Comparison of ENCODE assay signal across 15 cellular contexts in the genomic region with DNA sequence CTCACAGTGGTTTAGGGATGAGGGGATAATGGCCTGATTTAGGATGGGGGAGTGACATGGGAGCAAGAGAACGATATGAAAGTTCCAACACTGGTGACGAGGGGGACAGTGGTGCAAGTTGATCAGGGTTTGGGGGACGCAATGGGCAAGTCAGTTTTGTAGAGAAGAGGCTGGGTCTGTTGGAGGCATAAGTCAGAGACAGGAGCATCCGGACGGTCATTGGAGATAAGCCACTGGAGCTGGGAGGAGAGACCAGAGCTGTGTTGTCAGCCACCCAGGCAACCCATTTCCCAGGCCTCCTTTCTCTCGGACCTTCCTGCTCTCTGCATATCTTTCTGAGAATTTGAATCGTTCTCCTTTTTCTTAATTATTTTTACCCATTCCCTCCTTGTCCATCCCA. TPM values are rescaled to one million over a fixed set of nuclear protein-coding genes. Genes with fewer than 3 reads are reported as not detected.
"Had no signal": no experiment of that assay in that cellular context is flagged by ENCODE, and none has a peak within 500 bp of the region (broad histone marks: within the 10 kb centered on the region; RNA-seq: fewer than 3 reads in every experiment).

No MANE protein-coding gene starts in this region.

- H3K9me3 ChIP-seq: adrenal gland, lower lobe of right lung, neutrophil, right atrium auricular region, tibial nerve, vagina had no signal

- H3K4me1 Mint-ChIP-seq: mesothelial cell of epicardium had no signal

- H3K4me3 ChIP-seq: adrenal gland, lower lobe of right lung, right atrium auricular region, skin epidermis, tibial nerve, vagina had no signal

- H3K9me3 Mint-ChIP-seq: endodermal cell, mesothelial cell of epicardium had no signal

- H3K4me3 Mint-ChIP-seq: endodermal cell, mesothelial cell of epicardium had no signal

- H3K4me1 ChIP-seq: adrenal gland, vagina had no signal

- H3K27ac ChIP-seq: adrenal gland, lower lobe of right lung, neutrophil, right atrium auricular region, skin epidermis, tibial nerve, vagina had no signal

- ATAC-seq: left cardiac atrium, lower lobe of right lung had no signal

- H3K27me3 ChIP-seq: adrenal gland, neutrophil, right atrium auricular region, tibial nerve, vagina had no signal

- DNase-seq: activated CD4-positive, alpha-beta T cell treated with anti-CD3 and anti-CD28 coated beads for 48 hours; activated T-cell treated with anti-CD3 and anti-CD28 coated beads for 4 hours; adrenal gland; endodermal cell; left cardiac atrium; lower lobe of right lung; stimulated activated CD4-positive, alpha-beta T cell treated with anti-CD3 and anti-CD28 coated beads, Interleukin-4, amount 100 ng/mL, for 4 hours; WERI-Rb-1 had no signal

- H3K27ac Mint-ChIP-seq: endodermal cell, mesothelial cell of epicardium had no signal

RNA-seq across cellular contexts. Expression of a gene that starts 23.5 kb away (rescaled TPM):
- total RNA-seq: myocyte, tibial nerve, vagina had no signal
